Comparison of ENCODE assay signal across 2 cellular contexts in the genomic region with DNA sequence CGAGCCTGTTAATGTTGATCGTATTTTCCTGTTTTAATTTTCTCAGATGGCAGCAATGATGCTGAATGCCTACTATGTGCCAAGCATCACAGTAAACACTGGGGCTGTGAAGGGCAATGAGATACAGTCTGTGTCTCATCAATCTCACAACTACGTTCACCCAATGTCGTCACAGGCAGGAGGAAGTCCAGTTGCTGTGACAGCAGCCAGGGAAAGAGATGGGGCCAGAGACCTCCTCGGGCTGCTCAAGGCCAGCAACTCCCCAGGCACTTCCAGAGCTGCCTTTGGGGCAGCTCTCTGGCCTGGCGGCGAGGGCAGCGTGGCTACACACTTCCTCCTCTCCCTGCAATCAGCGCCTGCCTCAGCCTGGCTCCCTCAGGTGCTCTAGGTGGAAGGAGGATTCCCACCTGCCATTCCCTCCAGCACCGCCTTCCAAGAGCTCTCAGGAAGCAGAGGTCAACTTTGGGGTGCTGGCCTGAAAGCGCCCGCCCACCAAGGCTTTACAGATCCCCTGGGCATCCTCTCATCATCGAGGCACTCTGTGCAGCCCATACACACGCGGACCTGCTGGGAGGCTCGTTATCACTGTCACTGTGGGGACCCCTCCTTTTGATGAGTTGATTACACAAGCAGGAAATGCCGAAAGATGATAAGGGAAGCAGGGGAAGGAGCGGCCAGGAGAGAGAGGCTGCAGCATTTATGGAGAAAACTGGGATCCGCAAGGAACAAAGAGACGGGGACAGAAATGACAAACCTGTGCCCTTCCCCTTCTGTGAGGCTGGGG.
TF ChIP-seq lines count a peak whose summit lies in the region.

No MANE protein-coding gene starts in this region.

TF ChIP-seq in GM23338, 12 proteins besides CTCF, POLR2A, EP300 and RAD21 (continues in another document):
- TF ChIP-seq CREB1 (CRISPR knock-in tag; IDR thresholded peaks at IDR 0.05; ENCODE audit: low read depth), result no peak
- no peak for TF ChIP-seq ZNF114 (CRISPR knock-in tag; IDR thresholded peaks at IDR 0.05)
- no peak for TF ChIP-seq EZH2 (IDR thresholded peaks at IDR 0.05; ENCODE audit: low read depth, unreplicated experiment)
- TF ChIP-seq, protein P1, sequence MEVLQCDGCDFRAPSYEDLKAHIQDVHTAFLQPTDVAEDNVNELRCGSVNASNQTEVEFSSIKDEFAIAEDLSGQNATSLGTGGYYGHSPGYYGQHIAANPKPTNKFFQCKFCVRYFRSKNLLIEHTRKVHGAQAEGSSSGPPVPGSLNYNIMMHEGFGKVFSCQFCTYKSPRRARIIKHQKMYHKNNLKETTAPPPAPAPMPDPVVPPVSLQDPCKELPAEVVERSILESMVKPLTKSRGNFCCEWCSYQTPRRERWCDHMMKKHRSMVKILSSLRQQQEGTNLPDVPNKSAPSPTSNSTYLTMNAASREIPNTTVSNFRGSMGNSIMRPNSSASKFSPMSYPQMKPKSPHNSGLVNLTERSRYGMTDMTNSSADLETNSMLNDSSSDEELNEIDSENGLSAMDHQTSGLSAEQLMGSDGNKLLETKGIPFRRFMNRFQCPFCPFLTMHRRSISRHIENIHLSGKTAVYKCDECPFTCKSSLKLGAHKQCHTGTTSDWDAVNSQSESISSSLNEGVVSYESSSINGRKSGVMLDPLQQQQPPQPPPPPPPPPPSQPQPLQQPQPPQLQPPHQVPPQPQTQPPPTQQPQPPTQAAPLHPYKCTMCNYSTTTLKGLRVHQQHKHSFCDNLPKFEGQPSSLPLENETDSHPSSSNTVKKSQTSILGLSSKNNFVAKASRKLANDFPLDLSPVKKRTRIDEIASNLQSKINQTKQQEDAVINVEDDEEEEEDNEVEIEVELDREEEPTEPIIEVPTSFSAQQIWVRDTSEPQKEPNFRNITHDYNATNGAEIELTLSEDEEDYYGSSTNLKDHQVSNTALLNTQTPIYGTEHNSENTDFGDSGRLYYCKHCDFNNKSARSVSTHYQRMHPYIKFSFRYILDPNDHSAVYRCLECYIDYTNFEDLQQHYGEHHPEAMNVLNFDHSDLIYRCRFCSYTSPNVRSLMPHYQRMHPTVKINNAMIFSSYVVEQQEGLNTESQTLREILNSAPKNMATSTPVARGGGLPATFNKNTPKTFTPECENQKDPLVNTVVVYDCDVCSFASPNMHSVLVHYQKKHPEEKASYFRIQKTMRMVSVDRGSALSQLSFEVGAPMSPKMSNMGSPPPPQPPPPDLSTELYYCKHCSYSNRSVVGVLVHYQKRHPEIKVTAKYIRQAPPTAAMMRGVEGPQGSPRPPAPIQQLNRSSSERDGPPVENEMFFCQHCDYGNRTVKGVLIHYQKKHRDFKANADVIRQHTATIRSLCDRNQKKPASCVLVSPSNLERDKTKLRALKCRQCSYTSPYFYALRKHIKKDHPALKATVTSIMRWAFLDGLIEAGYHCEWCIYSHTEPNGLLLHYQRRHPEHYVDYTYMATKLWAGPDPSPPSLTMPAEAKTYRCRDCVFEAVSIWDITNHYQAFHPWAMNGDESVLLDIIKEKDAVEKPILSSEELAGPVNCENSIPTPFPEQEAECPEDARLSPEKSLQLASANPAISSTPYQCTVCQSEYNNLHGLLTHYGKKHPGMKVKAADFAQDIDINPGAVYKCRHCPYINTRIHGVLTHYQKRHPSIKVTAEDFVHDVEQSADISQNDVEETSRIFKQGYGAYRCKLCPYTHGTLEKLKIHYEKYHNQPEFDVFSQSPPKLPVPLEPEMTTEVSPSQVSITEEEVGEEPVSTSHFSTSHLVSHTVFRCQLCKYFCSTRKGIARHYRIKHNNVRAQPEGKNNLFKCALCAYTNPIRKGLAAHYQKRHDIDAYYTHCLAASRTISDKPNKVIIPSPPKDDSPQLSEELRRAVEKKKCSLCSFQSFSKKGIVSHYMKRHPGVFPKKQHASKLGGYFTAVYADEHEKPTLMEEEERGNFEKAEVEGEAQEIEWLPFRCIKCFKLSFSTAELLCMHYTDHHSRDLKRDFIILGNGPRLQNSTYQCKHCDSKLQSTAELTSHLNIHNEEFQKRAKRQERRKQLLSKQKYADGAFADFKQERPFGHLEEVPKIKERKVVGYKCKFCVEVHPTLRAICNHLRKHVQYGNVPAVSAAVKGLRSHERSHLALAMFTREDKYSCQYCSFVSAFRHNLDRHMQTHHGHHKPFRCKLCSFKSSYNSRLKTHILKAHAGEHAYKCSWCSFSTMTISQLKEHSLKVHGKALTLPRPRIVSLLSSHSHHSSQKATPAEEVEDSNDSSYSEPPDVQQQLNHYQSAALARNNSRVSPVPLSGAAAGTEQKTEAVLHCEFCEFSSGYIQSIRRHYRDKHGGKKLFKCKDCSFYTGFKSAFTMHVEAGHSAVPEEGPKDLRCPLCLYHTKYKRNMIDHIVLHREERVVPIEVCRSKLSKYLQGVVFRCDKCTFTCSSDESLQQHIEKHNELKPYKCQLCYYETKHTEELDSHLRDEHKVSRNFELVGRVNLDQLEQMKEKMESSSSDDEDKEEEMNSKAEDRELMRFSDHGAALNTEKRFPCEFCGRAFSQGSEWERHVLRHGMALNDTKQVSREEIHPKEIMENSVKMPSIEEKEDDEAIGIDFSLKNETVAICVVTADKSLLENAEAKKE (CRISPR knock-in tag; IDR thresholded peaks at IDR 0.05), result no peak
- TF ChIP-seq NANOG (IDR thresholded peaks at IDR 0.05; ENCODE audit: borderline replicate concordance), result no peak
- TF ChIP-seq, protein P2, sequence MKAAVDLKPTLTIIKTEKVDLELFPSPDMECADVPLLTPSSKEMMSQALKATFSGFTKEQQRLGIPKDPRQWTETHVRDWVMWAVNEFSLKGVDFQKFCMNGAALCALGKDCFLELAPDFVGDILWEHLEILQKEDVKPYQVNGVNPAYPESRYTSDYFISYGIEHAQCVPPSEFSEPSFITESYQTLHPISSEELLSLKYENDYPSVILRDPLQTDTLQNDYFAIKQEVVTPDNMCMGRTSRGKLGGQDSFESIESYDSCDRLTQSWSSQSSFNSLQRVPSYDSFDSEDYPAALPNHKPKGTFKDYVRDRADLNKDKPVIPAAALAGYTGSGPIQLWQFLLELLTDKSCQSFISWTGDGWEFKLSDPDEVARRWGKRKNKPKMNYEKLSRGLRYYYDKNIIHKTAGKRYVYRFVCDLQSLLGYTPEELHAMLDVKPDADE (IDR thresholded peaks at IDR 0.05), result no peak
- TF ChIP-seq JUNB (IDR thresholded peaks at IDR 0.05; ENCODE audit: unreplicated experiment), result no peak

TF ChIP-seq in H1, 55 proteins besides CTCF, POLR2A, EP300 and RAD21:
- TF ChIP-seq HDAC6 (IDR thresholded peaks at IDR 0.05; ENCODE audit: low read depth, low read length), result no peak
- no peak for TF ChIP-seq NRF1 (IDR thresholded peaks at IDR 0.05; ENCODE audit: low read depth, low read length)
- no peak for TF ChIP-seq SIN3A (conservative IDR thresholded peaks at IDR 0.05 in 1 of 2, IDR thresholded peaks at IDR 0.05 in 1 of 2; ENCODE audit: low read depth in 1 of 2, low read length in 2 of 2)
- no peak for TF ChIP-seq ASH2L (IDR thresholded peaks at IDR 0.05; ENCODE audit: low read length)
- no peak for TF ChIP-seq HDAC2 (IDR thresholded peaks at IDR 0.05; ENCODE audit: borderline replicate concordance in 1 of 2, low read depth in 2 of 2, low read length in 2 of 2)
- no peak for TF ChIP-seq CREB1 (IDR thresholded peaks at IDR 0.05)
- TF ChIP-seq JUN (IDR thresholded peaks at IDR 0.05; ENCODE audit: low read depth, low read length), result no peak
